In genomic region chr7:39580150-39580874, GRCh38 we compare ENCODE assay signal across 8 cellular contexts. TPM values are rescaled to one million over a fixed set of nuclear protein-coding genes. Genes with fewer than 3 reads are reported as not detected.
DNase-seq lines count a peak whose midpoint lies in the region; ATAC-seq and TF ChIP-seq lines count a peak whose summit lies in the region.

No MANE protein-coding gene starts in this region.

- no peak overlapping the region for H3K27ac ChIP-seq in C4-2B

- ATAC-seq in GM19328 (IDR thresholded peaks at IDR 0.05; ENCODE audit: unreplicated experiment) (peak; percentile 84), HG03442 (IDR thresholded peaks at IDR 0.05; ENCODE audit: unreplicated experiment) (peak; percentile 85), left colon (peak; percentile 99)

- TF ChIP-seq CTCF in C4-2B (conservative IDR thresholded peaks at IDR 0.05), result peak; percentile 82

- intact Hi-C loops in left colon (cut with DNase I, micrococcal nuclease), result loop anchor here in 1 of 2 donors (2.0 kb wide), 1 partner anchor 164 kb away; no protein-coding TSS in a partner anchor

- peak; percentile 60 for DNase-seq in NCI-H510A (lab: John Stamatoyannopoulos, UW)
- peak; percentile 66 for DNase-seq in activated CD4-positive, alpha-beta T cell treated with anti-CD3 and anti-CD28 coated beads for 1 hour
- peak; percentile 21 to 48 for DNase-seq in cerebellar nuclear complex (lab: John Stamatoyannopoulos, UW)
- DNase-seq in left colon, result peak; percentile 66 to 84
- DNase-seq in stimulated activated CD4-positive, alpha-beta T cell treated with anti-CD3 and anti-CD28 coated beads, Interleukin-4, amount 100 ng/mL, for 48 hours (ENCODE audit: low read depth in 2 of 2), result peak; percentile 60

RNA-seq across cellular contexts. Expression of gene YAE1, which starts 14.1 kb away (rescaled TPM):
- total RNA-seq in left colon, result 10 to 100 TPM; 19.0 to 27.4 TPM

RNA-seq across cellular contexts. Expression of gene RALA, which starts 43.1 kb away (rescaled TPM):
- total RNA-seq in left colon, result 10 to 100 TPM; 51.3 to 52.4 TPM
